Comparison of ENCODE assay signal across 8 cellular contexts in the genomic region with DNA sequence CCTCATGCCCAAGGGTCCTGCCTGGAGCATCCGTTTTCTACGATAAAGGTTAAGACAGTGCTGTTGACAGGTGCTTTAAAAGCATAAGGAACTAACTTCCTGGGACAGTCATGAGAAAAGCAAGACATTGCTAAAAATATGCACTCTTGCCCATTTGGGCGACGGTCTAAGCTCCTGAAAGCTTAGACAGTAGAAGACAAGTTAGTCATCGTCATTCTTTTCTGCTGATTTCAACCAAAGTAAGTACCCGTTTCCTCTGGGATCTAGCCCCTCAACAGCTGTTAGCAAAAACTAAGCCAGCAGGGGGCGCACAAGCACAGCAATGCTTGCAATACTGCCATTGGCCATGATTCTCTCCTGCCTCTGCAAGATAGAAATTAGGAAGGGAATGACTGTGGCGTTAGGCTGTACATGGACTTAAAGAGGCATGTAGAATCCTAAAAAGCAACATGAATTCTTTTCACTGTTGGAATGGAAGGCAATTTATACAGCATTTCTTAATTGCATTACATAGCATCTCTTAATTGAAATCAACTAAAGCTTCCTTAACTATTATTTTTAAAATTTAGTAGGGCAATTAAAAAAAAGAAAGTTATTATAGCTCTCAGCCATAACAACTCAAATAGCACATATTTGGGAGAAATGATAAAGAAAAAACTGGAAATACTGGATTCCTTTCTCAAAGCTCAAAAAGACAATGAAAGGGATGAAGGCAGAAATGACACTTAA.
A peak's percentile ranks its signal among the peaks of the same experiment; 100 is the strongest.
DNase-seq lines count a peak whose midpoint lies in the region; ATAC-seq and TF ChIP-seq lines count a peak whose summit lies in the region.

No MANE protein-coding gene starts in this region.

- H3K27ac Mint-ChIP-seq in nephron progenitor cell: no peak overlapping the region

- peaks cover 25% of the 10 kb centered on the region for H3K27me3 Mint-ChIP-seq in nephron progenitor cell (ENCODE audit: low read depth, poor library complexity)

- H3K4me3 ChIP-seq in LNCaP clone FGC (ENCODE audit: low read depth, low read length) (no peak overlapping the region), Peyer's patch (no peak overlapping the region), fibroblast of mammary gland (ENCODE audit: control insufficient read depth, low read depth, low read length) (no peak overlapping the region)

- H3K9me3 ChIP-seq in Peyer's patch: no peaks in the 10 kb centered on the region

- H3K36me3 ChIP-seq in Peyer's patch: no peaks in the 10 kb centered on the region

- no peaks in the 10 kb centered on the region for H3K9me3 Mint-ChIP-seq in nephron progenitor cell

- peak; percentile 95 for TF ChIP-seq CTCF in LNCaP clone FGC (IDR thresholded peaks at IDR 0.05; ENCODE audit: control insufficient read depth, extremely low read depth, insufficient read depth)
- peak; percentile 54 to 98 (median 93) for TF ChIP-seq CTCF in Peyer's patch (IDR thresholded peaks at IDR 0.05)
- peak; percentile 97 for TF ChIP-seq CTCF in fibroblast of mammary gland (conservative IDR thresholded peaks at IDR 0.05; ENCODE audit: control insufficient read depth, insufficient read depth, low read depth, low read length)
- peak; percentile 95 for TF ChIP-seq CTCF in nephron progenitor cell (IDR thresholded peaks at IDR 0.05)

- no peaks in the 10 kb centered on the region for H3K36me3 Mint-ChIP-seq in nephron progenitor cell (ENCODE audit: low read depth)

- H3K4me3 Mint-ChIP-seq in nephron progenitor cell: no peak overlapping the region

- H3K4me1 Mint-ChIP-seq in nephron progenitor cell: peaks cover 12% of the 10 kb centered on the region

- no peaks in the 10 kb centered on the region for H3K4me1 ChIP-seq in Peyer's patch

- no peak overlapping the region for H3K27ac ChIP-seq in Peyer's patch

- ATAC-seq in GM21576 (IDR thresholded peaks at IDR 0.05; ENCODE audit: unreplicated experiment): peak; percentile 82

- no peaks in the 10 kb centered on the region for H3K27me3 ChIP-seq in Peyer's patch

- TF ChIP-seq POLR2A in Peyer's patch (IDR thresholded peaks at IDR 0.05): no peak

- DNase-seq in DMS 273 treated with DMSO at 0.1 percent for 48 hours (lab: John Stamatoyannopoulos, UW) (peak; percentile 64), LNCaP clone FGC (ENCODE audit: low read depth) (peak; percentile 50), Peyer's patch (peak; percentile 75 to 93 (median 83)), fibroblast of mammary gland (ENCODE audit: low read depth) (peak; percentile 88), nephron progenitor cell (peak; percentile 99)
- DNase-seq in activated T-cell treated with anti-CD3 and anti-CD28 coated beads, Interleukin-2, amount 50 U/mL, for 1 hour: peak; percentile 79
- peak; percentile 71 for DNase-seq in stimulated activated naive CD4-positive, alpha-beta T cell treated with Interleukin-2 at 50 U/mL for 16 hours (lab: John Stamatoyannopoulos, UW)
